13 cellular contexts compared by ENCODE assay signal in genomic region chr12:4975574-4975973, GRCh38.
DNase-seq lines count a peak whose midpoint lies in the region; TF ChIP-seq lines count a peak whose summit lies in the region.
"Had no signal": no experiment of that assay in that cellular context is flagged by ENCODE, and none has a peak within 500 bp of the region (broad histone marks: within the 10 kb centered on the region; RNA-seq: fewer than 3 reads in every experiment).

No MANE protein-coding gene starts in this region.

- H3K9me3 Mint-ChIP-seq in H9 = no peaks in the 10 kb centered on the region
- H3K9me3 Mint-ChIP-seq: activated naive CD4-positive, alpha-beta T cell treated with anti-CD3 and anti-CD28 coated beads for 36 hours; stimulated activated naive CD8-positive, alpha-beta T cell treated with anti-CD3 and anti-CD28 coated beads, Interleukin-15, amount 100 ng/mL, for 72 hours had no signal

- H2BK120ac ChIP-seq in H9 (ENCODE audit: low read depth, low read length, poor library complexity, severe bottlenecking) (no peak overlapping the region), mesendoderm (ENCODE audit: low read depth, low read length) (no peak overlapping the region)

- H3K4me1 Mint-ChIP-seq in H9 = peaks cover 4 to 19% of the 10 kb centered on the region in 2 experiments; a peak in 3 of 4 replicates
- H3K4me1 Mint-ChIP-seq: stimulated activated naive CD8-positive, alpha-beta T cell treated with anti-CD3 and anti-CD28 coated beads, Interleukin-15, amount 100 ng/mL, for 72 hours had no signal

- no peak overlapping the region for H3K56ac ChIP-seq in H9 (ENCODE audit: insufficient read length, low read depth, low read length)
- no peak overlapping the region for H3K56ac ChIP-seq in mesendoderm (ENCODE audit: low read length)

- H3K79me1 ChIP-seq in H9 (ENCODE audit: insufficient read depth, low read depth, low read length, poor library complexity, severe bottlenecking) (no peaks in the 10 kb centered on the region), mesendoderm (ENCODE audit: low read length) (no peaks in the 10 kb centered on the region)

- H2BK20ac ChIP-seq in H9 (ENCODE audit: low read depth, low read length, poor library complexity, severe bottlenecking) = no peak overlapping the region

- no peak overlapping the region for H3K27ac Mint-ChIP-seq in H9
- H3K27ac Mint-ChIP-seq: activated naive CD4-positive, alpha-beta T cell treated with anti-CD3 and anti-CD28 coated beads for 36 hours; stimulated activated naive CD8-positive, alpha-beta T cell treated with anti-CD3 and anti-CD28 coated beads, Interleukin-15, amount 100 ng/mL, for 72 hours had no signal

- H3K4ac ChIP-seq in H9 (ENCODE audit: low read depth, low read length) (no peak overlapping the region), mesendoderm (ENCODE audit: low read depth, low read length) (no peak overlapping the region)

- no peak overlapping the region for H4K91ac ChIP-seq in H9 (ENCODE audit: insufficient read length, low read depth, low read length)

- no peak overlapping the region for H3K4me3 Mint-ChIP-seq in H9
- H3K4me3 Mint-ChIP-seq: activated naive CD4-positive, alpha-beta T cell treated with anti-CD3 and anti-CD28 coated beads for 36 hours; stimulated activated naive CD8-positive, alpha-beta T cell treated with anti-CD3 and anti-CD28 coated beads, Interleukin-15, amount 100 ng/mL, for 72 hours had no signal

- H4K20me1 ChIP-seq in H9 (ENCODE audit: control insufficient read depth, insufficient read depth, insufficient read length) = no peaks in the 10 kb centered on the region

- DNase-seq in DMS153 (lab: John Stamatoyannopoulos, UW) = peak; percentile 52
- DNase-seq in H9 = peak; percentile 84
- DNase-seq in WERI-Rb-1 = peak; percentile 73
- DNase-seq in mesendoderm = peak; percentile 23
- no peak for DNase-seq in middle frontal gyrus (ENCODE audit: extremely low spot score, low spot score)
- DNase-seq in activated CD8-positive, alpha-beta memory T cell treated with anti-CD3 and anti-CD28 coated beads, Interleukin-2, amount 50 U/mL, for 48 hours = no peak
- DNase-seq in SIG-M5 treated with dmso at 0.1 percent for 504 hours (lab: John Stamatoyannopoulos, UW; ENCODE audit: unreplicated experiment) = no peak
- DNase-seq in NCI-H2171 (lab: John Stamatoyannopoulos, UW) = no peak
- DNase-seq: activated naive CD4-positive, alpha-beta T cell treated with anti-CD3 and anti-CD28 coated beads for 36 hours; EL; NCI-H748 treated with DMSO at 0.1 percent for 48 hours; SHP77 treated with DMSO at 0.1 percent for 48 hours; stimulated activated naive CD8-positive, alpha-beta T cell treated with anti-CD3 and anti-CD28 coated beads, Interleukin-15, amount 100 ng/mL, for 72 hours had no signal

- no peak overlapping the region for H3K14ac ChIP-seq in H9 (ENCODE audit: insufficient read depth, low read length)

- H2BK15ac ChIP-seq in H9 (ENCODE audit: low read depth, low read length) = no peak overlapping the region
- H2BK15ac ChIP-seq in mesendoderm (replicated peaks; ENCODE audit: low read depth) = no peak overlapping the region

- H3K27me3 Mint-ChIP-seq in H9 (ENCODE audit: low read depth) = peaks cover 47% of the 10 kb centered on the region

- no peak overlapping the region for H2BK12ac ChIP-seq in H9 (ENCODE audit: insufficient read length, low read depth, low read length)

- H3K23ac ChIP-seq in H9 (ENCODE audit: insufficient read length, low read depth, low read length) = no peak overlapping the region
- no peak overlapping the region for H3K23ac ChIP-seq in mesendoderm (ENCODE audit: low read length)

- peak overlapping the region; percentile 3 for H3K4me3 ChIP-seq in WERI-Rb-1 (ENCODE audit: low read depth, low read length)
- H3K4me3 ChIP-seq in mesendoderm (ENCODE audit: low read length) = no peak overlapping the region

- H3K9me3 ChIP-seq in H9 (ENCODE audit: control insufficient read depth, low read depth, low read length) = no peaks in the 10 kb centered on the region
- H3K9me3 ChIP-seq in WERI-Rb-1 (ENCODE audit: severe bottlenecking) = peaks cover 6% of the 10 kb centered on the region

- no peak overlapping the region for H3K4me2 ChIP-seq in H9 (ENCODE audit: insufficient read depth, insufficient read length, low read length)
- no peak overlapping the region for H3K4me2 ChIP-seq in mesendoderm (ENCODE audit: low read length)

- no peak overlapping the region for H2AFZ ChIP-seq in H9 (ENCODE audit: low read length)

- H3K9ac ChIP-seq in H9 (ENCODE audit: extremely low read depth, insufficient read length, low read length) (no peak overlapping the region), mesendoderm (ENCODE audit: low read length) (no peak overlapping the region)

- H2BK5ac ChIP-seq in H9 (ENCODE audit: insufficient read length, low read length) = no peak overlapping the region
- no peak overlapping the region for H2BK5ac ChIP-seq in mesendoderm (ENCODE audit: low read length)

- TF ChIP-seq CTCF in H9 (conservative IDR thresholded peaks at IDR 0.05) (no peak), WERI-Rb-1 (IDR thresholded peaks at IDR 0.05; ENCODE audit: low read depth, low read length) (peak; percentile 71)

- no peak overlapping the region for H3T11ph ChIP-seq in H9 (ENCODE audit: low read length)

- H3K18ac ChIP-seq in H9 (ENCODE audit: insufficient read length, low read depth, low read length) (no peak overlapping the region), mesendoderm (ENCODE audit: low read length) (no peak overlapping the region)

- H3K79me2 ChIP-seq in H9 (ENCODE audit: insufficient read depth, low read length) = no peaks in the 10 kb centered on the region
- no peaks in the 10 kb centered on the region for H3K79me2 ChIP-seq in mesendoderm (ENCODE audit: control insufficient read depth, insufficient read depth, low read length)

- H4K5ac ChIP-seq in H9 (ENCODE audit: insufficient read length, low read depth, low read length) = no peak overlapping the region
- no peak overlapping the region for H4K5ac ChIP-seq in mesendoderm (ENCODE audit: low read length)

- H3K36me3 ChIP-seq in WERI-Rb-1 (no peaks in the 10 kb centered on the region), mesendoderm (ENCODE audit: control insufficient read depth, insufficient read depth, low read length) (no peaks in the 10 kb centered on the region)

- no peaks in the 10 kb centered on the region for H3K27me3 ChIP-seq in H9 (ENCODE audit: insufficient read depth, low read length)
- peaks cover 9% of the 10 kb centered on the region for H3K27me3 ChIP-seq in WERI-Rb-1 (ENCODE audit: insufficient read depth, low read depth, severe bottlenecking)
- no peaks in the 10 kb centered on the region for H3K27me3 ChIP-seq in mesendoderm (ENCODE audit: insufficient read depth, low read length, poor library complexity)

- WGBS in H9 (ENCODE audit: extremely low coverage, insufficient read length, low lambda C conversion rate) = no CpG with 5 or more reads among the region's 12 CpGs
- WGBS in mesendoderm (ENCODE audit: extremely low coverage, insufficient coverage, low lambda C conversion rate) = no CpG with 5 or more reads among the region's 12 CpGs

- no peak overlapping the region for H4K8ac ChIP-seq in H9 (replicated peaks; ENCODE audit: insufficient read length, low read depth, low read length)
- no peak overlapping the region for H4K8ac ChIP-seq in mesendoderm (ENCODE audit: low read depth, low read length)

- H3K4me1 ChIP-seq in H9 (ENCODE audit: insufficient read depth, low read length) (no peaks in the 10 kb centered on the region), mesendoderm (ENCODE audit: control insufficient read depth, low read depth, low read length) (no peaks in the 10 kb centered on the region)

- H3K36me3 Mint-ChIP-seq in H9 (ENCODE audit: insufficient read depth in 1 of 3, low read depth in 3 of 3) = no peaks in the 10 kb centered on the region

- H2AK5ac ChIP-seq in H9 (ENCODE audit: insufficient read length, low read length) = no peak overlapping the region
- H2AK5ac ChIP-seq in mesendoderm (ENCODE audit: low read length) = no peak overlapping the region

- H3K23me2 ChIP-seq in H9 (ENCODE audit: insufficient read length, low read depth, low read length, poor library complexity, severe bottlenecking) = no peaks in the 10 kb centered on the region

- H3K27ac ChIP-seq in H9 (ENCODE audit: insufficient read length, low read depth, low read length) (no peak overlapping the region), WERI-Rb-1 (no peak overlapping the region), mesendoderm (ENCODE audit: low read depth, low read length) (no peak overlapping the region)

Comparison
In these comparisons a context has a peak if more than half of its experiments do, and no peak if none do; other contexts are left out.
1. DNase-seq: peak in DMS153 (single experiment), H9 (single experiment), WERI-Rb-1 (single experiment) and mesendoderm (single experiment); none in middle frontal gyrus (single experiment), activated CD8-positive, alpha-beta memory T cell treated with anti-CD3 and anti-CD28 coated beads, Interleukin-2, amount 50 U/mL, for 48 hours (single experiment), SIG-M5 treated with dmso at 0.1 percent for 504 hours (single experiment) and NCI-H2171 (single experiment).